ENCODE assay signal across 12 cellular contexts in genomic region chr15:96342611-96343528, GRCh38. TPM values are rescaled to one million over a fixed set of nuclear protein-coding genes. Genes with fewer than 3 reads are reported as not detected.
DNase-seq lines count a peak whose midpoint lies in the region; TF ChIP-seq lines count a peak whose summit lies in the region.
"Had no signal": no experiment of that assay in that cellular context is flagged by ENCODE, and none has a peak within 500 bp of the region (broad histone marks: within the 10 kb centered on the region; RNA-seq: fewer than 3 reads in every experiment).

No MANE protein-coding gene starts in this region.

- H3K36me3 ChIP-seq in ACC112 (ENCODE audit: insufficient read depth, low read length) (peaks cover 17% of the 10 kb centered on the region), GM23248 (ENCODE audit: low read depth) (peaks cover 19% of the 10 kb centered on the region; the same call in 1 of the 2 replicates)

- H3K9me2 ChIP-seq in GM23248 (ENCODE audit: insufficient read depth): no peaks in the 10 kb centered on the region

- no peaks in the 10 kb centered on the region for H4K20me1 ChIP-seq in GM23248 (ENCODE audit: insufficient read depth)

- no peaks in the 10 kb centered on the region for H3K4me1 Mint-ChIP-seq in activated T-helper 1 cell treated with anti-CD3 and anti-CD28 coated beads, Interleukin-12 subunit alpha, Interleukin-12 subunit beta, Interleukin-2, Interleukin-4 antibody, amounts not matched to agents 30 ng/mL and 10 ng/mL and 1 ng/mL, durations not matched to agents 14 hours and 24 hours and 36 hours (ENCODE audit: low read depth)
- peaks cover 15% of the 10 kb centered on the region for H3K4me1 Mint-ChIP-seq in glutamatergic neuron (ENCODE audit: low read depth, unreplicated experiment)

- H2AFZ ChIP-seq in ACC112 (ENCODE audit: low read length, unreplicated experiment) (peak overlapping the region; percentile 7), GM23248 (no peak overlapping the region)

- WGBS in GM23248 (ENCODE audit: low coverage in 1 of 2, low lambda C conversion rate in 2 of 2, missing lambda C conversion rate in 2 of 2), 2 experiments: 90 to 91% methylated on average over 31 of the region's 31 CpGs

- peak overlapping the region; percentile 80 for H3K27ac ChIP-seq in ACC112 (ENCODE audit: low read depth, low read length)
- no peak overlapping the region for H3K27ac ChIP-seq in GM23248
- H3K27ac ChIP-seq: SJCRH30 had no signal

- peaks cover 3% of the 10 kb centered on the region for H3K36me3 Mint-ChIP-seq in activated T-helper 1 cell treated with anti-CD3 and anti-CD28 coated beads, Interleukin-12 subunit alpha, Interleukin-12 subunit beta, Interleukin-2, Interleukin-4 antibody, amounts not matched to agents 30 ng/mL and 10 ng/mL and 1 ng/mL, durations not matched to agents 14 hours and 24 hours and 36 hours (ENCODE audit: low read depth)
- H3K36me3 Mint-ChIP-seq in glutamatergic neuron (ENCODE audit: unreplicated experiment): no peaks in the 10 kb centered on the region

- peak overlapping the region; percentile 29 for H3K27ac Mint-ChIP-seq in activated T-helper 1 cell treated with anti-CD3 and anti-CD28 coated beads, Interleukin-12 subunit alpha, Interleukin-12 subunit beta, Interleukin-2, Interleukin-4 antibody, amounts not matched to agents 30 ng/mL and 10 ng/mL and 1 ng/mL, durations not matched to agents 14 hours and 24 hours and 36 hours
- H3K27ac Mint-ChIP-seq in glutamatergic neuron (ENCODE audit: unreplicated experiment): no peak overlapping the region

- no peak for TF ChIP-seq CTCF in glutamatergic neuron (IDR thresholded peaks at IDR 0.05; ENCODE audit: partially characterized antibody, unreplicated experiment)

- H3K4me2 ChIP-seq in GM23248 (ENCODE audit: unreplicated experiment): no peak overlapping the region

- H3K4me1 ChIP-seq in ACC112 (ENCODE audit: control insufficient read depth, insufficient read depth, low read length, unreplicated experiment) (peaks cover 33% of the 10 kb centered on the region), GM23248 (ENCODE audit: insufficient read depth) (peaks cover 43% of the 10 kb centered on the region)

- peaks cover 32% of the 10 kb centered on the region; the same call in 1 of the 2 replicates for H3F3A ChIP-seq in GM23248 (ENCODE audit: insufficient read depth)

- H3K27me3 Mint-ChIP-seq in activated T-helper 1 cell treated with anti-CD3 and anti-CD28 coated beads, Interleukin-12 subunit alpha, Interleukin-12 subunit beta, Interleukin-2, Interleukin-4 antibody, amounts not matched to agents 30 ng/mL and 10 ng/mL and 1 ng/mL, durations not matched to agents 14 hours and 24 hours and 36 hours (ENCODE audit: insufficient read depth): peaks cover 88% of the 10 kb centered on the region
- peaks cover 45% of the 10 kb centered on the region for H3K27me3 Mint-ChIP-seq in glutamatergic neuron (ENCODE audit: unreplicated experiment)

- H3K9me3 ChIP-seq in GM23248 (ENCODE audit: low read depth): no peaks in the 10 kb centered on the region
- H3K9me3 ChIP-seq: SJCRH30 had no signal

- no peak for DNase-seq in activated T-helper 1 cell treated with anti-CD3 and anti-CD28 coated beads, Interleukin-12 subunit alpha, Interleukin-12 subunit beta, Interleukin-2, Interleukin-4 antibody, amounts not matched to agents 30 ng/mL and 10 ng/mL and 1 ng/mL, durations not matched to agents 14 hours and 24 hours and 36 hours (ENCODE audit: low spot score)
- no peak for DNase-seq in glutamatergic neuron
- DNase-seq in posterior vena cava (ENCODE audit: low spot score): peak; percentile 68
- no peak for DNase-seq in GM23248
- no peak for DNase-seq in cerebellum (ENCODE audit: low spot score)
- DNase-seq in activated CD4-positive, alpha-beta T cell treated with anti-CD3 and anti-CD28 coated beads for 48 hours: no peak
- DNase-seq in NCI-H2196 (lab: John Stamatoyannopoulos, UW; ENCODE audit: unreplicated experiment): no peak
- DNase-seq: AML-193; NCI-H1417 treated with DMSO at 0.1 percent for 48 hours; SJCRH30; stimulated activated CD4-positive, alpha-beta T cell treated with anti-CD3 and anti-CD28 coated beads, Interleukin-2, amount 100 ng/mL, for 48 hours had no signal

- no peak overlapping the region for H3K4me3 Mint-ChIP-seq in activated T-helper 1 cell treated with anti-CD3 and anti-CD28 coated beads, Interleukin-12 subunit alpha, Interleukin-12 subunit beta, Interleukin-2, Interleukin-4 antibody, amounts not matched to agents 30 ng/mL and 10 ng/mL and 1 ng/mL, durations not matched to agents 14 hours and 24 hours and 36 hours
- peak overlapping the region; percentile 53 for H3K4me3 Mint-ChIP-seq in glutamatergic neuron (ENCODE audit: unreplicated experiment)

- H3K79me2 ChIP-seq in ACC112 (ENCODE audit: control insufficient read depth, insufficient read depth, low read length, unreplicated experiment) (peaks cover 98% of the 10 kb centered on the region), GM23248 (ENCODE audit: insufficient read depth) (peaks cover 99% of the 10 kb centered on the region)

- no peak overlapping the region for H3K9ac ChIP-seq in GM23248

- in situ Hi-C loops in GM23248 (cut with MboI): loop anchor here (10.0 kb wide), 2 partner anchors 1078 to 1308 kb away; no protein-coding TSS in a partner anchor

- H3K4me3 ChIP-seq in ACC112 (ENCODE audit: low read depth, low read length): peak overlapping the region; percentile 97
- no peak overlapping the region for H3K4me3 ChIP-seq in GM23248
- H3K4me3 ChIP-seq: SJCRH30 had no signal

- H3K27me3 ChIP-seq in ACC112 (ENCODE audit: insufficient read depth, low read length) (no peaks in the 10 kb centered on the region), GM23248 (replicated peaks; ENCODE audit: insufficient read depth) (no peaks in the 10 kb centered on the region)
- H3K27me3 ChIP-seq: SJCRH30 had no signal

- intact Hi-C loops in activated T-helper 1 cell treated with anti-CD3 and anti-CD28 coated beads, Interleukin-12 subunit alpha, Interleukin-12 subunit beta, Interleukin-2, Interleukin-4 antibody, amounts not matched to agents 30 ng/mL and 10 ng/mL and 1 ng/mL, durations not matched to agents 14 hours and 24 hours and 36 hours (cut with micrococcal nuclease): loop anchor here (2.0 kb wide), 1 partner anchor 16 kb away; no protein-coding TSS in a partner anchor
- intact Hi-C loops in posterior vena cava (cut with DNase I): loop anchor here (10.0 kb wide), 3 partner anchors 728 to 1168 kb away; no protein-coding TSS in a partner anchor

- no peaks in the 10 kb centered on the region for H3K9me3 Mint-ChIP-seq in activated T-helper 1 cell treated with anti-CD3 and anti-CD28 coated beads, Interleukin-12 subunit alpha, Interleukin-12 subunit beta, Interleukin-2, Interleukin-4 antibody, amounts not matched to agents 30 ng/mL and 10 ng/mL and 1 ng/mL, durations not matched to agents 14 hours and 24 hours and 36 hours
- H3K9me3 Mint-ChIP-seq in glutamatergic neuron (ENCODE audit: unreplicated experiment): peaks cover 7% of the 10 kb centered on the region

RNA-seq across cellular contexts. Expression of gene NR2F2, which starts 12.4 kb away (rescaled TPM):
- not detected in 2 replicates for total RNA-seq in activated T-helper 1 cell treated with anti-CD3 and anti-CD28 coated beads, Interleukin-12 subunit alpha, Interleukin-12 subunit beta, Interleukin-2, Interleukin-4 antibody, amounts not matched to agents 30 ng/mL and 10 ng/mL and 1 ng/mL, durations not matched to agents 14 hours and 24 hours and 36 hours
- total RNA-seq in glutamatergic neuron (ENCODE audit: unreplicated experiment) (1.9 TPM), posterior vena cava (100 to 1,000 TPM; 208 to 213 TPM), cerebellum (22.8 TPM)
- 5.9 and 7.3 TPM in 2 replicates for total RNA-seq in GM23248 (2014; rRNA removed; shearing (Covaris generic))
- polyA plus RNA-seq in GM23248 (2016; fragmentation: Nextera tagmentation; extraction: Ambion mirVana): 23.8 and 25.1 TPM in 2 replicates
